Comparison of ENCODE assay signal across 22 cellular contexts in genomic region chr12:95481888-95482287, GRCh38. TPM values are rescaled to one million over a fixed set of nuclear protein-coding genes. Genes with fewer than 3 reads are reported as not detected.
DNase-seq lines count a peak whose midpoint lies in the region; ATAC-seq, FAIRE-seq and TF ChIP-seq lines count a peak whose summit lies in the region.
"Had no signal": no experiment of that assay in that cellular context is flagged by ENCODE, and none has a peak within 500 bp of the region (broad histone marks: within the 10 kb centered on the region; RNA-seq: fewer than 3 reads in every experiment).

No MANE protein-coding gene starts in this region.

- TF ChIP-seq POLR2A in HepG2 (IDR thresholded peaks at IDR 0.05; ENCODE audit: insufficient read depth in 1 of 2, low read depth in 2 of 2, low read length in 2 of 2) (no peak), right lobe of liver (IDR thresholded peaks at IDR 0.05) (no peak)

- BruUV-seq in HepG2 (replicated peaks; lab: Mats Ljungman, UMichigan): no TSS peak

- CTCF ChIA-PET in HepG2 (lab: Yijun Ruan, JAX; ENCODE audit: low intra/inter-chr PET ratio, low total read pairs): no interaction called here

- no peak overlapping the region for H3K9ac ChIP-seq in HepG2 (ENCODE audit: insufficient read depth, low read depth, low read length)
- H3K9ac ChIP-seq: GM23248 had no signal

- no peak overlapping the region for H2AFZ ChIP-seq in HepG2 (ENCODE audit: low read length)
- H2AFZ ChIP-seq: GM23248 had no signal

- TF ChIP-seq CTCF in HepG2 (CRISPR knock-in tag; IDR thresholded peaks at IDR 0.05) (no peak), right lobe of liver (IDR thresholded peaks at IDR 0.05) (no peak), epithelial cell of esophagus (IDR thresholded peaks at IDR 0.05; ENCODE audit: insufficient read depth, low read depth, low read length, missing control alignments) (no peak)

- H3K36me3 ChIP-seq in HepG2 (replicated peaks in 1 of 2; ENCODE audit: control insufficient read depth in 1 of 2, insufficient read depth in 2 of 2, low read length in 2 of 2) (peaks cover 8 to 67% of the 10 kb centered on the region in 2 experiments), right lobe of liver (peaks cover 0 to 45% (median 15%) of the 10 kb centered on the region in 4 donors)

- H3K27me3 ChIP-seq in HepG2 (ENCODE audit: control insufficient read depth in 1 of 2, insufficient read depth in 2 of 2, low read length in 2 of 2) (no peaks in the 10 kb centered on the region), right lobe of liver (no peaks in the 10 kb centered on the region)
- H3K27me3 ChIP-seq: SJCRH30 had no signal

- no peak overlapping the region for H3K4me3 Mint-ChIP-seq in T-helper 17 cell
- no peak overlapping the region for H3K4me3 Mint-ChIP-seq in stimulated activated memory B cell treated with anti-CD40 and anti-IgM and Interleukin-4, amounts not matched to agents 10 μg/mL and 1 μg/mL and 100 μg/mL, for 72 hours

- WGBS in HepG2 (ENCODE audit: low lambda C conversion rate): 97% methylated on average over 7 of the region's 7 CpGs
- 96% methylated on average over 6 of the region's 7 CpGs for WGBS in right lobe of liver (ENCODE audit: insufficient coverage, low coverage, low lambda C conversion rate, missing lambda C conversion rate)

- no peaks in the 10 kb centered on the region for H3K9me3 Mint-ChIP-seq in stimulated activated memory B cell treated with anti-CD40 and anti-IgM and Interleukin-4, amounts not matched to agents 10 μg/mL and 1 μg/mL and 100 μg/mL, for 72 hours

- in situ Hi-C loops in HepG2 (cut with HindIII; ENCODE audit: extremely low pct_ligation_motif_present, low pct_unique_long_range_greater_than_20kb): no loop called here

- peaks cover 6% of the 10 kb centered on the region for H3K36me3 Mint-ChIP-seq in T-helper 17 cell (ENCODE audit: low read depth)
- peaks cover 46% of the 10 kb centered on the region for H3K36me3 Mint-ChIP-seq in stimulated activated memory B cell treated with anti-CD40 and anti-IgM and Interleukin-4, amounts not matched to agents 10 μg/mL and 1 μg/mL and 100 μg/mL, for 72 hours

- H3K79me2 ChIP-seq in HepG2 (ENCODE audit: insufficient read depth, low read length): peaks cover 61% of the 10 kb centered on the region

- no peak for ATAC-seq in HepG2
- ATAC-seq in right lobe of liver: no peak
- no peak for ATAC-seq in T-helper 17 cell
- ATAC-seq in HG03045 (IDR thresholded peaks at IDR 0.05; ENCODE audit: unreplicated experiment): no peak
- no peak for ATAC-seq in stimulated activated memory B cell treated with anti-CD40 and anti-IgM and Interleukin-4, amounts not matched to agents 10 μg/mL and 1 μg/mL and 100 μg/mL, for 72 hours
- ATAC-seq: Panc1 had no signal

- peak overlapping the region; percentile 90 for H3K27ac Mint-ChIP-seq in T-helper 17 cell
- no peak overlapping the region for H3K27ac Mint-ChIP-seq in stimulated activated memory B cell treated with anti-CD40 and anti-IgM and Interleukin-4, amounts not matched to agents 10 μg/mL and 1 μg/mL and 100 μg/mL, for 72 hours

- no peak overlapping the region for H3K4me2 ChIP-seq in HepG2 (ENCODE audit: low read depth, low read length)

- H3K4me1 ChIP-seq in HepG2 (ENCODE audit: insufficient read depth, low read length) (peaks cover 32% of the 10 kb centered on the region), right lobe of liver (no peaks in the 10 kb centered on the region)
- H3K4me1 ChIP-seq: HAP-1, SJCRH30 had no signal

- H3K27ac ChIP-seq in HepG2 (ENCODE audit: extremely low read length, insufficient read depth, low read length) (no peak overlapping the region), right lobe of liver (no peak overlapping the region)
- H3K27ac ChIP-seq: GM23248, HL-60, SJCRH30 had no signal

- peaks cover 3% of the 10 kb centered on the region; the same call in 1 of the 2 replicates for H4K20me1 ChIP-seq in HepG2 (ENCODE audit: insufficient read depth, low read length)

- H3K4me3 ChIP-seq in HepG2 (replicated peaks in 1 of 3; ENCODE audit: insufficient read depth in 1 of 3, low read depth in 2 of 3, low read length in 3 of 3) (no peak overlapping the region), right lobe of liver (no peak overlapping the region), epithelial cell of esophagus (ENCODE audit: low read length) (no peak overlapping the region)
- H3K4me3 ChIP-seq: GM12878, GM23248, HAP-1, SJCRH30 had no signal

- POLR2A ChIA-PET in HepG2 (lab: Yijun Ruan, JAX): no interaction called here

- H3K9me3 ChIP-seq in HepG2 (ENCODE audit: low read length): no peaks in the 10 kb centered on the region
- no peaks in the 10 kb centered on the region for H3K9me3 ChIP-seq in right lobe of liver
- H3K9me3 ChIP-seq in T-helper 17 cell (ENCODE audit: control insufficient read depth, low read length, poor library complexity, severe bottlenecking): no peaks in the 10 kb centered on the region
- H3K9me3 ChIP-seq: HAP-1, SJCRH30 had no signal

- TF ChIP-seq EP300 in HepG2 (IDR thresholded peaks at IDR 0.05; ENCODE audit: low read depth in 2 of 2, low read length in 2 of 2) (no peak), HepG2 (CRISPR knock-in tag; IDR thresholded peaks at IDR 0.05; ENCODE audit: borderline replicate concordance) (no peak)

- TF ChIP-seq RAD21 in HepG2 (CRISPR knock-in tag; IDR thresholded peaks at IDR 0.05): no peak

- FAIRE-seq in HepG2 (lab: Jason Lieb, UNC): no peak
- FAIRE-seq: GM12878 had no signal

- intact Hi-C loops in HepG2 (cut with micrococcal nuclease; ENCODE audit: unreplicated experiment): no loop called here
- intact Hi-C loops in right lobe of liver (cut with DNase I): no loop called here

- peaks cover 34% of the 10 kb centered on the region for H3K4me1 Mint-ChIP-seq in T-helper 17 cell
- H3K4me1 Mint-ChIP-seq in stimulated activated memory B cell treated with anti-CD40 and anti-IgM and Interleukin-4, amounts not matched to agents 10 μg/mL and 1 μg/mL and 100 μg/mL, for 72 hours: peaks cover 42% of the 10 kb centered on the region

- DNase-seq in HepG2 (ENCODE audit: low spot score) (no peak), right lobe of liver (no peak), T-helper 17 cell (no peak), epithelial cell of esophagus (ENCODE audit: low read depth) (peak; percentile 12), retina (no peak)
- DNase-seq: EL, GM23248, IMR-90, Kasumi-1, MM.1S, NCI-H1092, NCI-H1436 treated with DMSO at 0.1 percent for 48 hours, NCI-H2029, NCI-H2171, NCI-H526 treated with DMSO at 0.1 percent for 48 hours, SJCRH30 had no signal

- no peaks in the 10 kb centered on the region for H3K27me3 Mint-ChIP-seq in T-helper 17 cell
- H3K27me3 Mint-ChIP-seq in stimulated activated memory B cell treated with anti-CD40 and anti-IgM and Interleukin-4, amounts not matched to agents 10 μg/mL and 1 μg/mL and 100 μg/mL, for 72 hours: no peaks in the 10 kb centered on the region

TF ChIP-seq in HepG2, 621 proteins besides CTCF, POLR2A, EP300 and RAD21:
- peak; percentile 21 to 45; a peak in 3 of 4 replicates for TF ChIP-seq MAFK (conservative IDR thresholded peaks at IDR 0.05 in 1 of 2, IDR thresholded peaks at IDR 0.05 in 1 of 2; ENCODE audit: low read length in 2 of 2)
- no peak for TF ChIP-seq TRIM24 (CRISPR knock-in tag; IDR thresholded peaks at IDR 0.05)

RNA-seq across cellular contexts. Expression of gene METAP2, which starts 7.9 kb away (rescaled TPM):
- total RNA-seq in HepG2 (2016; rRNA removed; fragmentation: Illumina TruSeq; extraction: Trizol): 131 and 204 TPM in 2 replicates
- total RNA-seq in HepG2 (2016; cell fraction: cytosol; rRNA removed; fragmentation: Illumina TruSeq; extraction: Trizol; ENCODE audit: low read depth): 21.4 and 23.9 TPM in 2 replicates
- 131 and 201 TPM in 2 replicates for total RNA-seq in HepG2 (2016; cell fraction: insoluble cytoplasmic fraction; rRNA removed; fragmentation: Illumina TruSeq; extraction: Trizol)
- total RNA-seq in HepG2 (2016; cell fraction: membrane; rRNA removed; fragmentation: Illumina TruSeq; extraction: Trizol): 42.6 and 52.7 TPM in 2 replicates
- 62.6 and 66.2 TPM in 2 replicates for total RNA-seq in HepG2 (2016; cell fraction: nucleus; rRNA removed; fragmentation: Illumina TruSeq; extraction: Trizol)
- 45.5 and 67.8 TPM in 2 replicates for polyA plus RNA-seq in HepG2 (2011; rRNA removed)
- 28.2 and 39.5 TPM in 2 replicates for polyA plus RNA-seq in HepG2 (2011; cell fraction: cytosol; rRNA removed)
- 12.7 and 22.3 TPM in 2 replicates for polyA plus RNA-seq in HepG2 (2011; cell fraction: nucleus; rRNA removed)
- 87.5 and 112 TPM in 2 replicates for polyA plus RNA-seq in HepG2 (2012)
- 13.5 and 16.5 TPM in 2 replicates for polyA plus RNA-seq in HepG2 (2016; cell fraction: cytosol; fragmentation: Illumina TruSeq; extraction: Trizol; ENCODE audit: low read depth)
- polyA plus RNA-seq in HepG2 (2016; cell fraction: insoluble cytoplasmic fraction; fragmentation: Illumina TruSeq; extraction: Trizol; ENCODE audit: low read depth): 213 and 228 TPM in 2 replicates
- 32.1 and 38.2 TPM in 2 replicates for polyA plus RNA-seq in HepG2 (2016; cell fraction: membrane; fragmentation: Illumina TruSeq; extraction: Trizol; ENCODE audit: low read depth)
- 73.0 and 79.4 TPM in 2 replicates for polyA plus RNA-seq in HepG2 (2016; cell fraction: nucleus; fragmentation: Illumina TruSeq; extraction: Trizol; ENCODE audit: insufficient read depth, low read depth)
- polyA minus RNA-seq in HepG2 (2011; rRNA and poly(A)+ RNA removed; ENCODE audit: low replicate concordance): 12.0 and 19.3 TPM in 2 replicates
- 28.9 and 29.6 TPM in 2 replicates for polyA minus RNA-seq in HepG2 (2011; cell fraction: cytosol; rRNA and poly(A)+ RNA removed)
- polyA minus RNA-seq in HepG2 (2011; cell fraction: nucleus; rRNA and poly(A)+ RNA removed): 89.4 and 91.0 TPM in 2 replicates
- total RNA-seq in right lobe of liver: 10 to 100 TPM; 25.5 to 62.0 (median 34.0) TPM
- 10 to 100 TPM; 50.7 to 60.3 TPM for total RNA-seq in T-helper 17 cell
